Comparison of ENCODE assay signal across 1 cellular context in the genomic region with DNA sequence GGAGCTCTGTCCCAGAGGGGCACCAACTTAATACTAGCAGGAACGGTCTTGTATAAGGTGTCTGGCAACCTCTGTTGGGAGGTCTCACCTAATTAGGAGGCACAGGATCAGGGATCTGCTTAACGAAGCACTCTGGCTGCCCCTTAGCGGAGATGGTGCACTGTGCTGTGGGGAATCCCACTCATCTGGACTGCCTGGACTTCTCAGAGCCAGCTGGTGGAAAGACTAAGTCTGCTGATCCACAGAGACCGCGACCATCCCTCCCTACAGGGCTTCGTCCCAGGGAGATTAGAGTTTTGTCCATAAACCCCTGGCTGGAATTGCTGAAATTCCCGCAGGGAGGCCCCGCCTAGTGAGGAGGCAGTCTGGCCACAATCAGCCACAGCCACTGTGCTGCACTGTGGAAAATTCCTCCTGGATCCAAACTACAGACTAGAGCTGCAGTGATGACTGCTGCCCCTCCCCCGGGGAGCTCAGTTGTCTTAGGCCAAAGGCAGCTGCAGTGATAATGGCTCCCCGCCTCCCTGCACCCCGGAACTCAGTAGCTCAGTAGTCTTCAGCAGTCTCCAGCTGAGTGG.
TF ChIP-seq lines count a peak whose summit lies in the region.

No MANE protein-coding gene starts in this region.

TF ChIP-seq in K562, 482 proteins besides CTCF, POLR2A, EP300 and RAD21:
- no peak for TF ChIP-seq CHCHD3 (CRISPR knock-in tag; IDR thresholded peaks at IDR 0.05)
- TF ChIP-seq PKNOX1 (IDR thresholded peaks at IDR 0.05), result no peak
- no peak for TF ChIP-seq GTF2A2 (tag; IDR thresholded peaks at IDR 0.05)
- TF ChIP-seq, protein P1, sequence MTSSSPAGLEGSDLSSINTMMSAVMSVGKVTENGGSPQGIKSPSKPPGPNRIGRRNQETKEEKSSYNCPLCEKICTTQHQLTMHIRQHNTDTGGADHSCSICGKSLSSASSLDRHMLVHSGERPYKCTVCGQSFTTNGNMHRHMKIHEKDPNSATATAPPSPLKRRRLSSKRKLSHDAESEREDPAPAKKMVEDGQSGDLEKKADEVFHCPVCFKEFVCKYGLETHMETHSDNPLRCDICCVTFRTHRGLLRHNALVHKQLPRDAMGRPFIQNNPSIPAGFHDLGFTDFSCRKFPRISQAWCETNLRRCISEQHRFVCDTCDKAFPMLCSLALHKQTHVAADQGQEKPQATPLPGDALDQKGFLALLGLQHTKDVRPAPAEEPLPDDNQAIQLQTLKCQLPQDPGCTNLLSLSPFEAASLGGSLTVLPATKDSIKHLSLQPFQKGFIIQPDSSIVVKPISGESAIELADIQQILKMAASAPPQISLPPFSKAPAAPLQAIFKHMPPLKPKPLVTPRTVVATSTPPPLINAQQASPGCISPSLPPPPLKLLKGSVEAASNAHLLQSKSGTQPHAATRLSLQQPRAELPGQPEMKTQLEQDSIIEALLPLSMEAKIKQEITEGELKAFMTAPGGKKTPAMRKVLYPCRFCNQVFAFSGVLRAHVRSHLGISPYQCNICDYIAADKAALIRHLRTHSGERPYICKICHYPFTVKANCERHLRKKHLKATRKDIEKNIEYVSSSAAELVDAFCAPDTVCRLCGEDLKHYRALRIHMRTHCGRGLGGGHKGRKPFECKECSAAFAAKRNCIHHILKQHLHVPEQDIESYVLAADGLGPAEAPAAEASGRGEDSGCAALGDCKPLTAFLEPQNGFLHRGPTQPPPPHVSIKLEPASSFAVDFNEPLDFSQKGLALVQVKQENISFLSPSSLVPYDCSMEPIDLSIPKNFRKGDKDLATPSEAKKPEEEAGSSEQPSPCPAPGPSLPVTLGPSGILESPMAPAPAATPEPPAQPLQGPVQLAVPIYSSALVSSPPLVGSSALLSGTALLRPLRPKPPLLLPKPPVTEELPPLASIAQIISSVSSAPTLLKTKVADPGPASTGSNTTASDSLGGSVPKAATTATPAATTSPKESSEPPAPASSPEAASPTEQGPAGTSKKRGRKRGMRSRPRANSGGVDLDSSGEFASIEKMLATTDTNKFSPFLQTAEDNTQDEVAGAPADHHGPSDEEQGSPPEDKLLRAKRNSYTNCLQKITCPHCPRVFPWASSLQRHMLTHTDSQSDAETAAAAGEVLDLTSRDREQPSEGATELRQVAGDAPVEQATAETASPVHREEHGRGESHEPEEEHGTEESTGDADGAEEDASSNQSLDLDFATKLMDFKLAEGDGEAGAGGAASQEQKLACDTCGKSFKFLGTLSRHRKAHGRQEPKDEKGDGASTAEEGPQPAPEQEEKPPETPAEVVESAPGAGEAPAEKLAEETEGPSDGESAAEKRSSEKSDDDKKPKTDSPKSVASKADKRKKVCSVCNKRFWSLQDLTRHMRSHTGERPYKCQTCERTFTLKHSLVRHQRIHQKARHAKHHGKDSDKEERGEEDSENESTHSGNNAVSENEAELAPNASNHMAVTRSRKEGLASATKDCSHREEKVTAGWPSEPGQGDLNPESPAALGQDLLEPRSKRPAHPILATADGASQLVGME (CRISPR knock-in tag; IDR thresholded peaks at IDR 0.05), result no peak
- no peak for TF ChIP-seq SMARCC2 (IDR thresholded peaks at IDR 0.05; ENCODE audit: low read depth)
- no peak for TF ChIP-seq ZNF280B (CRISPR knock-in tag; IDR thresholded peaks at IDR 0.05)
- no peak for TF ChIP-seq ZNF324 (CRISPR knock-in tag; IDR thresholded peaks at IDR 0.05)
- TF ChIP-seq ZNF12 (CRISPR knock-in tag; IDR thresholded peaks at IDR 0.05), result no peak
- no peak for TF ChIP-seq CBX3 (IDR thresholded peaks at IDR 0.05; ENCODE audit: borderline replicate concordance in 1 of 2, low read length in 2 of 2)
- no peak for TF ChIP-seq NFE2L1 (tag; IDR thresholded peaks at IDR 0.05; ENCODE audit: borderline replicate concordance, low read depth)
- no peak for TF ChIP-seq ZFPM2 (CRISPR knock-in tag; IDR thresholded peaks at IDR 0.05)
- TF ChIP-seq ZNF75A (CRISPR knock-in tag; IDR thresholded peaks at IDR 0.05), result no peak
- no peak for TF ChIP-seq HES1 (IDR thresholded peaks at IDR 0.05; ENCODE audit: low read depth)
- no peak for TF ChIP-seq HDAC8 (tag; IDR thresholded peaks at IDR 0.05)
- TF ChIP-seq CBX5 (IDR thresholded peaks at IDR 0.05; ENCODE audit: borderline replicate concordance, low read depth), result no peak
- no peak for TF ChIP-seq ZFP30 (CRISPR knock-in tag; IDR thresholded peaks at IDR 0.05; ENCODE audit: borderline replicate concordance)
- TF ChIP-seq NFXL1 (CRISPR knock-in tag; IDR thresholded peaks at IDR 0.05), result no peak
